In genomic region chr11:94132152-94132558, GRCh38 we compare ENCODE assay signal across 1 cellular context.
TF ChIP-seq lines count a peak whose summit lies in the region.

No MANE protein-coding gene starts in this region.

TF ChIP-seq in H1, 55 proteins besides CTCF, POLR2A, EP300 and RAD21:
- no peak for TF ChIP-seq BRCA1 (IDR thresholded peaks at IDR 0.05; ENCODE audit: low read depth, low read length)
- TF ChIP-seq GTF2F1 (IDR thresholded peaks at IDR 0.05; ENCODE audit: borderline replicate concordance, low read depth, low read length) = no peak
TF ChIP-seq in H1: peak in this region for 0.
